ENCODE assay signal across 8 cellular contexts in genomic region chr12:103965255-103965589, GRCh38. TPM values are rescaled to one million over a fixed set of nuclear protein-coding genes. Genes with fewer than 3 reads are reported as not detected.
A peak's percentile ranks its signal among the peaks of the same experiment; 100 is the strongest.
DNase-seq lines count a peak whose midpoint lies in the region; ATAC-seq and TF ChIP-seq lines count a peak whose summit lies in the region.

No MANE protein-coding gene starts in this region.

- no peaks in the 10 kb centered on the region for H3K27me3 Mint-ChIP-seq in Calu3 (ENCODE audit: unreplicated experiment)

- H3K27me3 ChIP-seq in Panc1 (ENCODE audit: control insufficient read depth, insufficient read depth, low read length) = no peaks in the 10 kb centered on the region
- H3K27me3 ChIP-seq in ovary = no peaks in the 10 kb centered on the region

- BruUV-seq in Calu3 (replicated peaks; lab: Mats Ljungman, UMichigan) = TSS peak; percentile 91
- BruUV-seq in Panc1 (replicated peaks; lab: Mats Ljungman, UMichigan) = TSS peak; percentile 99

- H3K36me3 Mint-ChIP-seq in Calu3 (ENCODE audit: insufficient read depth, unreplicated experiment) = peaks cover 56% of the 10 kb centered on the region

- H3K4me3 Mint-ChIP-seq in Calu3 (ENCODE audit: low read depth, unreplicated experiment) = peak overlapping the region; percentile 98

- no peak for TF ChIP-seq POLR2A in ovary (IDR thresholded peaks at IDR 0.05)

- no peak for DNase-seq in Calu3
- no peak for DNase-seq in Panc1 (ENCODE audit: low read depth, low spot score)
- no peak for DNase-seq in epithelial cell of proximal tubule (ENCODE audit: low read depth)
- DNase-seq in ovary = no peak
- no peak for DNase-seq in SW 1271 (lab: John Stamatoyannopoulos, UW)
- DNase-seq in islet precursor cell = no peak
- DNase-seq in NCI-H146 treated with DMSO at 0.1 percent for 48 hours (lab: John Stamatoyannopoulos, UW; ENCODE audit: unreplicated experiment) = no peak
- no peak for DNase-seq in CD1c-positive myeloid dendritic cell (ENCODE audit: extremely low spot score)

- H3K27ac Mint-ChIP-seq in Calu3 (ENCODE audit: unreplicated experiment) = peak overlapping the region; percentile 95

- TF ChIP-seq EP300 in ovary (IDR thresholded peaks at IDR 0.05) = no peak

- H3K4me1 ChIP-seq in Panc1 (ENCODE audit: control insufficient read depth, insufficient read depth, low read length) = peaks cover 21% of the 10 kb centered on the region
- peaks cover 9% of the 10 kb centered on the region for H3K4me1 ChIP-seq in ovary (ENCODE audit: insufficient read depth)

- peak overlapping the region; percentile 93 to 96 for H3K4me3 ChIP-seq in Panc1 (ENCODE audit: low read depth in 2 of 2, low read length in 2 of 2)
- peak overlapping the region; percentile 77 for H3K4me3 ChIP-seq in epithelial cell of proximal tubule (ENCODE audit: low read depth, low read length)
- peak overlapping the region; percentile 76 for H3K4me3 ChIP-seq in ovary

- peak overlapping the region; percentile 99 for H3K27ac ChIP-seq in Panc1 (ENCODE audit: low read length)
- H3K27ac ChIP-seq in ovary = peak overlapping the region; percentile 81 to 94

- peaks cover 29% of the 10 kb centered on the region for H3K4me1 Mint-ChIP-seq in Calu3 (ENCODE audit: low read depth, unreplicated experiment)

- 0 to 1% (median 0%) methylated on average over 11 of the region's 11 CpGs for WGBS in ovary, 3 donors

- POLR2A ChIA-PET in Panc1 (lab: Charles Lee) = interaction anchor here (1.1 to 1.2 kb wide), 2 partner anchors 8 to 36 kb away, joined by 3 to 5 read pairs; a partner anchor contains a TSS

- H3K9me3 ChIP-seq in Panc1 (ENCODE audit: control insufficient read depth, insufficient read depth, low read depth, low read length) (no peaks in the 10 kb centered on the region), ovary (no peaks in the 10 kb centered on the region)

- CTCF ChIA-PET in Calu3 (lab: Charles Lee) (interaction anchor here (0.6 to 2.0 kb wide), 6 partner anchors 8 to 1073 kb away, joined by 3 to 10 read pairs (median 4); partner anchors contain the start of genes HSP90B1 and NFYB), Panc1 (lab: Charles Lee) (interaction anchor here (0.6 kb wide), 1 partner anchor 120 kb away, joined by 3 read pairs; no protein-coding TSS in a partner anchor)

- H3K36me3 ChIP-seq in Panc1 (ENCODE audit: control insufficient read depth, insufficient read depth, low read length) (peaks cover 7% of the 10 kb centered on the region), ovary (no peaks in the 10 kb centered on the region)

- ATAC-seq in Panc1 = no peak

- no peaks in the 10 kb centered on the region for H3K9me3 Mint-ChIP-seq in Calu3 (ENCODE audit: low read depth, unreplicated experiment)

- intact Hi-C loops in Calu3 (cut with micrococcal nuclease; ENCODE audit: unreplicated experiment) = loop anchor here (5.0 kb wide), 1 partner anchor 142 kb away; no protein-coding TSS in a partner anchor
- intact Hi-C loops in Panc1 (cut with micrococcal nuclease; ENCODE audit: unreplicated experiment) = no loop called here
- intact Hi-C loops in ovary (cut with DNase I) = loop anchor here in 3 of 4 donors (5.0 to 10.0 kb wide), 2 partner anchors 33 to 100 kb away; partner anchors contain the start of genes HCFC2 (in 2 of the 3) and HSP90B1 (in 1 of the 3)

- in situ Hi-C loops in Panc1 (cut with HindIII; ENCODE audit: low pct_unique_long_range_greater_than_20kb, low sequenced_read_pairs) = no loop called here

- TF ChIP-seq CTCF in Calu3 (IDR thresholded peaks at IDR 0.05; ENCODE audit: unreplicated experiment) (no peak), Panc1 (IDR thresholded peaks at IDR 0.05) (no peak), epithelial cell of proximal tubule (conservative IDR thresholded peaks at IDR 0.05; ENCODE audit: low read depth, low read length) (no peak), ovary (IDR thresholded peaks at IDR 0.05) (no peak)

RNA-seq across cellular contexts. Expression of gene TDG, which starts 0.5 kb away (rescaled TPM):
- total RNA-seq in Calu3 (2022) (33.5 and 35.3 TPM in 2 replicates), Panc1 (2021; ENCODE audit: unreplicated experiment) (38.2 TPM), epithelial cell of proximal tubule (18.9 and 29.4 TPM in 2 replicates), ovary (10 to 100 TPM; 13.7 to 24.2 (median 19.6) TPM)
- polyA plus RNA-seq in Panc1 (2012; ENCODE audit: insufficient read length) = 19.6 TPM
- polyA plus RNA-seq in ovary = 10 to 100 TPM; 10.7 to 16.3 TPM

RNA-seq across cellular contexts. Expression of gene HSP90B1, which starts 35.0 kb away (rescaled TPM):
- total RNA-seq in Calu3 (2022) (1,299 and 1,328 TPM in 2 replicates), Panc1 (2021; ENCODE audit: unreplicated experiment) (503 TPM), epithelial cell of proximal tubule (472 and 606 TPM in 2 replicates), ovary (100 to 1,000 TPM; 217 to 777 (median 442) TPM)
- polyA plus RNA-seq in Panc1 (2012; ENCODE audit: insufficient read length) = 275 TPM
- 100 to 1,000 TPM; 326 to 626 TPM for polyA plus RNA-seq in ovary
